19 cellular contexts compared by ENCODE assay signal in the genomic region with DNA sequence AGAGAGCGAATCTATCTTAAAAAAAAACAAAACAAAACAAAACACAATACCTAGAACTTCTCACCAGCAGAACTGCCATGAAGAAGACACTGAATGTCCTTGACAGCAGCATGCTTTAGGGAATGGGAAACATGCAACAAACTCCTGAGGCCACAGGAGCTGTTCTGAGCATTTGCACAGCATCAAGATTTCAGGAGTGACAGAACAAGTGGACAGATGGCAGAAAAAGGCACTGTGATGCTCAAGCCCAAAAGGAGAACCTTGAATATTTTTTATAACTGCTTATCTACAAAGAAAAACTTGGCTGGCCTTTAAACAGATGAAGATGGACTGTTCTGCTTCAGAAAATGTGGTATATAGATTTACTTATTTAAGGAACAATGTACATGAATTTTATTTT.
DNase-seq lines count a peak whose midpoint lies in the region; ATAC-seq and TF ChIP-seq lines count a peak whose summit lies in the region.
"Had no signal": no experiment of that assay in that cellular context is flagged by ENCODE, and none has a peak within 500 bp of the region (broad histone marks: within the 10 kb centered on the region; RNA-seq: fewer than 3 reads in every experiment).

No MANE protein-coding gene starts in this region.

- no peaks in the 10 kb centered on the region for H3K79me1 ChIP-seq in IMR-90 (ENCODE audit: low read depth in 1 of 2, low read length in 2 of 2)

- peak overlapping the region; percentile 69 for H3K4me3 Mint-ChIP-seq in T-helper 17 cell
- H3K4me3 Mint-ChIP-seq: CD4-positive, CD25-positive, alpha-beta regulatory T cell had no signal

- no peak overlapping the region for H4K5ac ChIP-seq in IMR-90 (ENCODE audit: low read depth, low read length)

- in situ Hi-C loops in IMR-90 (cut with MboI; ENCODE audit: low sequenced_read_pairs): no loop called here

- H4K91ac ChIP-seq in IMR-90 (ENCODE audit: insufficient read depth, low read depth, low read length): no peak overlapping the region

- no peak overlapping the region for H3K4ac ChIP-seq in IMR-90 (ENCODE audit: low read depth, low read length)

- no TSS peak for BruUV-seq in IMR-90 (replicated peaks; lab: Mats Ljungman, UMichigan)

- peak; percentile 20 for DNase-seq in NCI-H82 (lab: John Stamatoyannopoulos, UW)
- DNase-seq in NCI-H82 treated with DMSO at 0.1 percent for 48 hours (lab: John Stamatoyannopoulos, UW; ENCODE audit: unreplicated experiment): no peak
- DNase-seq in IMR-90: no peak
- no peak for DNase-seq in T-helper 17 cell
- DNase-seq in NCI-H2196 (lab: John Stamatoyannopoulos, UW; ENCODE audit: unreplicated experiment): no peak
- no peak for DNase-seq in activated gamma-delta T cell (lab: John Stamatoyannopoulos, UW)
- DNase-seq in NCI-H187 (lab: John Stamatoyannopoulos, UW): no peak
- DNase-seq: CD4-positive, CD25-positive, alpha-beta regulatory T cell; DMS79 treated with DMSO at 0.1 percent for 48 hours; HCEC 1CT; KG1; MG63; NCI-H187 treated with DMSO at 0.1 percent for 48 hours; NCI-H446 treated with DMSO at 0.1 percent for 48 hours; PC-9; SJCRH30 had no signal

- ATAC-seq in IMR-90 (ENCODE audit: low read depth) (no peak), T-helper 17 cell (no peak)
- ATAC-seq: Right ventricle myocardium inferior, SK-N-SH treated with all-trans-retinoic acid at 6 μM for 48 hours had no signal

- no peak overlapping the region for H2BK120ac ChIP-seq in IMR-90 (ENCODE audit: low read depth, low read length)

- no peak for TF ChIP-seq POLR2A in IMR-90 (IDR thresholded peaks at IDR 0.05; ENCODE audit: low read depth, low read length)

- no peaks in the 10 kb centered on the region for H3K27me3 ChIP-seq in IMR-90 (ENCODE audit: control insufficient read depth, insufficient read depth, low read length)
- H3K27me3 ChIP-seq: BLaER1, MG63, SJCRH30 had no signal

- TF ChIP-seq CTCF in IMR-90 (conservative IDR thresholded peaks at IDR 0.05; ENCODE audit: low read depth, low read length): no peak

- H3K14ac ChIP-seq in IMR-90 (replicated peaks; ENCODE audit: low read depth, low read length): no peak overlapping the region

- TF ChIP-seq RAD21 in IMR-90 (IDR thresholded peaks at IDR 0.05; ENCODE audit: low read length): no peak

- H3K9ac ChIP-seq in IMR-90 (ENCODE audit: low read depth, low read length): no peak overlapping the region
- H3K9ac ChIP-seq: BLaER1 had no signal

- H2BK5ac ChIP-seq in IMR-90 (ENCODE audit: low read depth, low read length, poor library complexity, severe bottlenecking): no peak overlapping the region

- CTCF ChIA-PET in IMR-90 (lab: Yijun Ruan, JAX): interaction anchor here (0.6 kb wide), 1 partner anchor 63 kb away, joined by 3 read pairs; no protein-coding TSS in a partner anchor

- no peak overlapping the region for H3K4me3 ChIP-seq in IMR-90 (ENCODE audit: insufficient read depth, low read depth, low read length)
- H3K4me3 ChIP-seq: BLaER1, MG63, PC-9, SJCRH30 had no signal

- peaks cover 3% of the 10 kb centered on the region; the same call in 1 of the 2 replicates for H3K9me1 ChIP-seq in IMR-90 (ENCODE audit: insufficient read depth, low read length)

- intact Hi-C loops in IMR-90 (cut with micrococcal nuclease): no loop called here

- no peak overlapping the region for H3K27ac ChIP-seq in IMR-90 (ENCODE audit: insufficient read depth, low read length)
- H3K27ac ChIP-seq: BLaER1, PC-9, SJCRH30 had no signal

- H3K9me3 ChIP-seq in IMR-90 (ENCODE audit: control insufficient read depth, insufficient read depth, low read length) (no peaks in the 10 kb centered on the region), T-helper 17 cell (ENCODE audit: control insufficient read depth, low read length, poor library complexity, severe bottlenecking) (no peaks in the 10 kb centered on the region)
- H3K9me3 ChIP-seq: BLaER1, MG63 had no signal

- H3K23ac ChIP-seq in IMR-90 (ENCODE audit: low read depth, low read length): no peak overlapping the region

- H3K4me1 ChIP-seq in IMR-90 (ENCODE audit: control insufficient read depth, insufficient read depth, low read length): peaks cover 2% of the 10 kb centered on the region; the same call in 1 of the 2 replicates

- no peak overlapping the region for H3K18ac ChIP-seq in IMR-90 (ENCODE audit: low read depth, low read length)

- no peak overlapping the region for H3K4me2 ChIP-seq in IMR-90 (ENCODE audit: low read depth, low read length)
- H3K4me2 ChIP-seq: BLaER1, PC-9 had no signal

- H2BK15ac ChIP-seq in IMR-90 (ENCODE audit: low read depth, low read length): no peak overlapping the region

- H2AK5ac ChIP-seq in IMR-90 (ENCODE audit: low read depth, low read length): no peak overlapping the region

- no peak overlapping the region for H2AFZ ChIP-seq in IMR-90 (replicated peaks; ENCODE audit: low read length, poor library complexity)
- H2AFZ ChIP-seq: PC-9 had no signal

- no peaks in the 10 kb centered on the region for H3K36me3 ChIP-seq in IMR-90 (ENCODE audit: control insufficient read depth, insufficient read depth, low read length)
- H3K36me3 ChIP-seq: MG63, SJCRH30 had no signal

- H2BK20ac ChIP-seq in IMR-90 (ENCODE audit: low read depth, low read length): no peak overlapping the region

- H3K36me3 Mint-ChIP-seq in T-helper 17 cell (ENCODE audit: low read depth): no peaks in the 10 kb centered on the region

- dilution Hi-C loops in IMR-90 (cut with HindIII; ENCODE audit: low sequenced_read_pairs, unreplicated experiment): no loop called here

- 0 out of 2 replicates have a peak overlapping the region, but pooled peaks have one; percentile 4 for H3K56ac ChIP-seq in IMR-90 (ENCODE audit: extremely low read depth, insufficient read depth, low read length)

- no peak overlapping the region for H3K27ac Mint-ChIP-seq in T-helper 17 cell
- H3K27ac Mint-ChIP-seq: CD4-positive, CD25-positive, alpha-beta regulatory T cell had no signal

- H2AK9ac ChIP-seq in IMR-90 (replicated peaks; ENCODE audit: low read depth, low read length, poor library complexity): no peak overlapping the region

- no CpG with 5 or more reads among the region's 1 CpG for WGBS in IMR-90 (ENCODE audit: extremely low coverage in 2 of 2, insufficient read length in 1 of 2), 2 experiments

- no peak overlapping the region for H4K8ac ChIP-seq in IMR-90 (ENCODE audit: low read depth in 2 of 2, low read length in 2 of 2)

- POLR2A ChIA-PET in IMR-90 (lab: Charles Lee; ENCODE audit: unreplicated experiment): no interaction called here

- H3K4me1 Mint-ChIP-seq in T-helper 17 cell: no peaks in the 10 kb centered on the region

- H4K20me1 ChIP-seq in IMR-90 (ENCODE audit: insufficient read depth, low read length): no peaks in the 10 kb centered on the region
- H4K20me1 ChIP-seq: BLaER1 had no signal

- no peaks in the 10 kb centered on the region for H3K27me3 Mint-ChIP-seq in T-helper 17 cell
- H3K27me3 Mint-ChIP-seq: CD4-positive, CD25-positive, alpha-beta regulatory T cell had no signal

TF ChIP-seq in IMR-90, 13 proteins besides CTCF, POLR2A, EP300 and RAD21:
- TF ChIP-seq CEBPB (IDR thresholded peaks at IDR 0.05; ENCODE audit: low read depth, low read length) (no peak), CHD1 (IDR thresholded peaks at IDR 0.05; ENCODE audit: low read depth, low read length) (no peak)
